ENCODE assay signal across 8 cellular contexts in the genomic region with DNA sequence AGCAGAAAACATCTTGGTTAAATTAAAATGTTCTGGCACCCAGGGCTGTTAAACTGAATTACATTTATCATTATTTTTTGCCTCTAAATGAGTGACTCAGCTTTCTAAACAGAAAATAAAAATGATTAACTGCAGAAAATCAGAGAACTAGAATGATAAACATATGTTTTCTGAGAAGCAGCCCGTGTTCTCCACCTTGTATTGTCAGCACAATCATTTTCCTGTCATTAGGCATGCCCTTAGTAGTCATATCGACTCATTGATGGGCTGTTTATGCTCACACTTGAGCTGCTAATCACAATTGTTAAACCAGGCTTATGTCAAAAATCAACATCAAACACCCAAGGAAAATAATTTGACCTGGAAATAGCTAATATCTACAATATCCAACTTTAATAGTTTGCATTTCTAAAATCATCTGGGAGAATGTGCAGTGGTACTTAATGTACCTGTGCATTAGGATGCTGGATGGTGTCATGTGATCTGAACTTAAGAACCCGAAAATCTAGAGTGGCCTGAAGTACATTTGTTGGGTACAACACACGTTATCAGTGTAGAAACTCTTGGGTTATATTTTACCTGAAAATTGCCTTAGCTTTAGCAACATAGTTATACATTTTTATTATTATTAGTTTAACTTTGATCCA. TPM values are rescaled to one million over a fixed set of nuclear protein-coding genes. Genes with fewer than 3 reads are reported as not detected.
A peak's percentile ranks its signal among the peaks of the same experiment; 100 is the strongest.
DNase-seq lines count a peak whose midpoint lies in the region; ATAC-seq and TF ChIP-seq lines count a peak whose summit lies in the region.

No MANE protein-coding gene starts in this region.

- H3K4me3 ChIP-seq in GM12875 (ENCODE audit: low read depth, low read length) (peak overlapping the region; percentile 87), astrocyte of the spinal cord (ENCODE audit: low read depth, low read length) (peak overlapping the region; percentile 88), ovary (peak overlapping the region; percentile 89)

- peak; percentile 10 for ATAC-seq in HG02759 (IDR thresholded peaks at IDR 0.05; ENCODE audit: unreplicated experiment)

- peaks cover 4% of the 10 kb centered on the region for H3K4me1 ChIP-seq in ovary (ENCODE audit: insufficient read depth)

- no peak for TF ChIP-seq CTCF in GM12875 (IDR thresholded peaks at IDR 0.05; ENCODE audit: borderline replicate concordance, insufficient read depth, low read depth, low read length)
- TF ChIP-seq CTCF in astrocyte of the spinal cord (IDR thresholded peaks at IDR 0.05; ENCODE audit: low read depth, low read length), result no peak
- TF ChIP-seq CTCF in ovary (IDR thresholded peaks at IDR 0.05), result no peak

- no peak overlapping the region for H3K27ac ChIP-seq in ovary

- no peaks in the 10 kb centered on the region for H3K36me3 ChIP-seq in ovary

- DNase-seq in astrocyte of the spinal cord (ENCODE audit: low read depth, low spot score) (no peak), ovary (no peak), NCI-H1930 (lab: John Stamatoyannopoulos, UW) (no peak), superior temporal gyrus (ENCODE audit: extremely low spot score) (no peak), islet precursor cell (no peak), HuH-7 (ENCODE audit: low spot score) (no peak)

- H3K27me3 ChIP-seq in ovary, result no peaks in the 10 kb centered on the region

- in situ Hi-C loops in astrocyte of the spinal cord (cut with HindIII; ENCODE audit: low sequenced_read_pairs), result no loop called here

- intact Hi-C loops in ovary (cut with DNase I), result loop anchor here in 1 of 4 donors (10.0 kb wide), 1 partner anchor 839 kb away; no protein-coding TSS in a partner anchor

- WGBS in ovary, 3 donors, result 67 to 74% (median 71%) methylated on average over 4 of the region's 4 CpGs

- H3K9me3 ChIP-seq in ovary, result no peaks in the 10 kb centered on the region

- TF ChIP-seq POLR2A in ovary (IDR thresholded peaks at IDR 0.05), result no peak

- TF ChIP-seq EP300 in ovary (IDR thresholded peaks at IDR 0.05), result no peak

RNA-seq across cellular contexts. Expression of a gene that starts 2.3 kb away (rescaled TPM):
- 10 to 100 TPM; 13.1 to 25.6 (median 17.9) TPM for total RNA-seq in ovary
- polyA plus RNA-seq in ovary, result 10 to 100 TPM; 10.6 to 30.0 TPM
